8 cellular contexts compared by ENCODE assay signal in the genomic region with DNA sequence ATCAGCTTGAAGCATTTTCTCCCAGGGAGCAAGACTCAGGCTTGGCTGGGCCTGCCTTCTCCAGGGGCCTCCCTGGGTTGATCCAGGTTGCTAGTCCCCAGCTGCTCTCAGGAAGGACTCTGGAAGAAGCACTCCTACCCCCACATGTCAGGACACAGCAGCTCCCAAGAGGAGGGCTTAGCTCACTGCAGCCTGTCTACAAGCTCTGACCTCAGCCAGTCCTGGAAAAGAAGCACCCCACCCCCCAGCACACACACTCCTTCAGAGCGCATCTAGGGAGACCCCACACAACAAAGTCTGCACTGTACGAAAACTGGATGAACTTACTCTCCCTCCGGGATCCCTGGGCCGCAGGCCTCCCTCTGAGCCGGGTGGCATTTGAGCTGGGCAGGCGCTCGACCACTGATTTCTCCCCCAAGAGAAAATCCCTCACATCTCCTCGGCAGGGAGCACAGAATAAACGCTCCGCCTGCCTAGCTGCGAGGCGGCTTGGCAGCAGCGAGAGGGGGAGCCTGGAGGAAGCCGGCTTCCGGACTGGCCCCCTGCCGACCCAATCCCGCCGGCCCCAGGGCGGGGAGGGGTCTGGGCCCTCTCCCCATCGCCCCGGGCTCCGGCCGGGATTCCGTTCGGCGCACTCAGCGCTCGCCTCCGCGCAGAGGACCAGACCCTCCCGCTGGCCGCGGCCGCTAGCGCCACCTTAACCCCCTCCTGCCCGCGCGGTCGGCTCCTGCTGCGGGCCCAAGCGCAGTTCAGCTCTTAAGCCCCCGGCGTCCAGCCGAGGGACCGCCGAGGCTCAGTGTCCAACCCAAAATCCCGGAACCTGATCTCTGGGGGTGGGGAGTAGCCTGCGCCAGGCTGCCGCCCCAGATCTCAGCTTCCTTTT. TPM values are rescaled to one million over a fixed set of nuclear protein-coding genes. Genes with fewer than 3 reads are reported as not detected.
DNase-seq lines count a peak whose midpoint lies in the region; ATAC-seq and TF ChIP-seq lines count a peak whose summit lies in the region.

A gene (minus strand): TSS at position 458 of the 883 bp plus-strand sequence. CDS start 1,576 bp downstream, outside the sequence.

- no peaks in the 10 kb centered on the region for H4K20me1 ChIP-seq in fibroblast of lung (ENCODE audit: control insufficient read depth, extremely low read depth, insufficient read depth, low read length)

- H3K9ac ChIP-seq in fibroblast of lung (ENCODE audit: insufficient read depth, low read length) = no peak within 1 kb of the TSS

- H3K27ac ChIP-seq in fibroblast of lung (ENCODE audit: insufficient read depth, low read length) (no peak within 1 kb of the TSS), aorta (ENCODE audit: low read depth in 1 of 2, low read length in 2 of 2) (peak within 1 kb of the TSS in 1 of 2 donors; percentile 46)
- H3K27ac ChIP-seq in naive thymus-derived CD4-positive, alpha-beta T cell (ENCODE audit: low read depth, low read length) = no peak within 1 kb of the TSS

- H3K4me3 ChIP-seq in fibroblast of lung (replicated peaks in 1 of 4; ENCODE audit: control extremely low read depth in 1 of 4, insufficient read depth in 1 of 4, low read depth in 3 of 4, low read length in 4 of 4) (peak within 1 kb of the TSS in 2 of 4 experiments; percentile 30 to 56), aorta (ENCODE audit: low read length in 2 of 2) (peak within 1 kb of the TSS; percentile 12 to 53)
- peak within 1 kb of the TSS; percentile 68 for H3K4me3 ChIP-seq in naive thymus-derived CD4-positive, alpha-beta T cell (ENCODE audit: low read length)

- intact Hi-C loops in naive thymus-derived CD4-positive, alpha-beta T cell (cut with micrococcal nuclease) = no loop called here
- intact Hi-C loops in aorta (cut with DNase I) = no loop called here

- H3K27ac Mint-ChIP-seq in T-helper 1 cell treated with Interleukin-12 subunit alpha and Interleukin-12 subunit beta and Interleukin-4 antibody, amounts not matched to agents 30 μg/mL and 1 μg/mL, for 36 hours = no peak within 1 kb of the TSS
- no peak within 1 kb of the TSS for H3K27ac Mint-ChIP-seq in naive thymus-derived CD4-positive, alpha-beta T cell

- DNase-seq in activated T-cell treated with anti-CD3 and anti-CD28 coated beads, Interleukin-2, amount 50 U/mL, for 1 hour = peak; percentile 29
- DNase-seq in activated T-cell treated with anti-CD3 and anti-CD28 coated beads for 4 hours (no peak), fibroblast of lung (ENCODE audit: low read depth in 2 of 2) (peak in 1 of 2 donors; percentile 18), aorta (peak in 1 of 2 donors; percentile 85)
- DNase-seq in naive thymus-derived CD4-positive, alpha-beta T cell = peak in 4 of 9 donors; percentile 7 to 28 (median 14)

- no peaks in the 10 kb centered on the region for H3K4me1 ChIP-seq in fibroblast of lung (ENCODE audit: control insufficient read depth, extremely low read depth, insufficient read depth, low read length)
- peaks cover 0 to 5% of the 10 kb centered on the region in 2 donors for H3K4me1 ChIP-seq in naive thymus-derived CD4-positive, alpha-beta T cell (ENCODE audit: control insufficient read depth in 2 of 2, insufficient read depth in 2 of 2, low read length in 2 of 2)
- no peaks in the 10 kb centered on the region for H3K4me1 ChIP-seq in aorta (ENCODE audit: control insufficient read depth in 1 of 2, insufficient read depth in 2 of 2, low read length in 2 of 2)

- H3K36me3 Mint-ChIP-seq in T-helper 1 cell treated with Interleukin-12 subunit alpha and Interleukin-12 subunit beta and Interleukin-4 antibody, amounts not matched to agents 30 μg/mL and 1 μg/mL, for 36 hours (ENCODE audit: low read depth) = peaks cover 32% of the 10 kb centered on the region
- peaks cover 0 to 6% (median 0%) of the 10 kb centered on the region in 5 donors for H3K36me3 Mint-ChIP-seq in naive thymus-derived CD4-positive, alpha-beta T cell

- H2AFZ ChIP-seq in fibroblast of lung (ENCODE audit: low read length) = no peak within 1 kb of the TSS

- H3K9me3 ChIP-seq in fibroblast of lung (ENCODE audit: control insufficient read depth, insufficient read depth, low read depth, low read length) = no peaks in the 10 kb centered on the region
- no peaks in the 10 kb centered on the region for H3K9me3 ChIP-seq in naive thymus-derived CD4-positive, alpha-beta T cell (ENCODE audit: control insufficient read depth in 2 of 3, low read length in 3 of 3)
- H3K9me3 ChIP-seq in aorta (ENCODE audit: control insufficient read depth, low read length) = no peaks in the 10 kb centered on the region

- H3K4me2 ChIP-seq in fibroblast of lung (ENCODE audit: extremely low read depth, insufficient read depth, low read length) = peak within 1 kb of the TSS; percentile 13

- WGBS in aorta, 2 donors = 1% methylated on average over 40 to 49 of the region's 49 CpGs

- peaks cover 48% of the 10 kb centered on the region for H3K27me3 Mint-ChIP-seq in T-helper 1 cell treated with Interleukin-12 subunit alpha and Interleukin-12 subunit beta and Interleukin-4 antibody, amounts not matched to agents 30 μg/mL and 1 μg/mL, for 36 hours (ENCODE audit: low read depth)
- H3K27me3 Mint-ChIP-seq in naive thymus-derived CD4-positive, alpha-beta T cell = peaks cover 46 to 61% (median 57%) of the 10 kb centered on the region in 5 donors

- POLR2A ChIA-PET in naive thymus-derived CD4-positive, alpha-beta T cell (lab: Charles Lee) = interaction anchor here (1.0 to 2.3 kb wide), 2 partner anchors 14 to 44 kb away, joined by 3 to 13 read pairs; no protein-coding TSS in a partner anchor

- H3K4me1 Mint-ChIP-seq in T-helper 1 cell treated with Interleukin-12 subunit alpha and Interleukin-12 subunit beta and Interleukin-4 antibody, amounts not matched to agents 30 μg/mL and 1 μg/mL, for 36 hours (ENCODE audit: low read depth) = peaks cover 38% of the 10 kb centered on the region
- H3K4me1 Mint-ChIP-seq in naive thymus-derived CD4-positive, alpha-beta T cell = peaks cover 0 to 40% (median 15%) of the 10 kb centered on the region in 7 donors

- H3K27me3 ChIP-seq in fibroblast of lung (ENCODE audit: control insufficient read depth, insufficient read depth, low read length) (peaks cover 55% of the 10 kb centered on the region), aorta (ENCODE audit: control insufficient read depth in 1 of 2, insufficient read depth in 2 of 2, low read length in 1 of 2) (no peaks in the 10 kb centered on the region)
- peaks cover 8 to 10% of the 10 kb centered on the region in 2 donors for H3K27me3 ChIP-seq in naive thymus-derived CD4-positive, alpha-beta T cell (ENCODE audit: control insufficient read depth in 2 of 2, insufficient read depth in 2 of 2, low read length in 2 of 2)

- TF ChIP-seq CTCF in fibroblast of lung (conservative IDR thresholded peaks at IDR 0.05 in 1 of 2, IDR thresholded peaks at IDR 0.05 in 1 of 2; ENCODE audit: low read depth in 1 of 2, low read length in 2 of 2) = no peak

- ATAC-seq in naive thymus-derived CD4-positive, alpha-beta T cell = peak; percentile 23
- ATAC-seq in aorta (ENCODE audit: low FRiP score) = peak; percentile 80
- ATAC-seq in GM18511 (IDR thresholded peaks at IDR 0.05; ENCODE audit: unreplicated experiment) = no peak
- no peak for ATAC-seq in GM19397 (IDR thresholded peaks at IDR 0.05; ENCODE audit: unreplicated experiment)

- no peaks in the 10 kb centered on the region for H3K79me2 ChIP-seq in fibroblast of lung (ENCODE audit: control insufficient read depth, insufficient read depth, low read length)

- H3K36me3 ChIP-seq in fibroblast of lung (ENCODE audit: control insufficient read depth, insufficient read depth, low read length) (no peaks in the 10 kb centered on the region), aorta (ENCODE audit: control insufficient read depth in 1 of 2, insufficient read depth in 2 of 2, low read length in 1 of 2) (no peaks in the 10 kb centered on the region)
- no peaks in the 10 kb centered on the region for H3K36me3 ChIP-seq in naive thymus-derived CD4-positive, alpha-beta T cell (ENCODE audit: control insufficient read depth in 2 of 3, insufficient read depth in 3 of 3, low read length in 3 of 3)

- no peaks in the 10 kb centered on the region for H3K9me3 Mint-ChIP-seq in T-helper 1 cell treated with Interleukin-12 subunit alpha and Interleukin-12 subunit beta and Interleukin-4 antibody, amounts not matched to agents 30 μg/mL and 1 μg/mL, for 36 hours
- H3K9me3 Mint-ChIP-seq in naive thymus-derived CD4-positive, alpha-beta T cell = no peaks in the 10 kb centered on the region

- CTCF ChIA-PET in naive thymus-derived CD4-positive, alpha-beta T cell (lab: Charles Lee) = interaction anchor here (0.7 to 1.9 kb wide), 5 partner anchors 13 to 176 kb away, joined by 3 to 10 read pairs (median 3); no protein-coding TSS in a partner anchor

- peak within 1 kb of the TSS; percentile 81 for H3K4me3 Mint-ChIP-seq in T-helper 1 cell treated with Interleukin-12 subunit alpha and Interleukin-12 subunit beta and Interleukin-4 antibody, amounts not matched to agents 30 μg/mL and 1 μg/mL, for 36 hours
- peak within 1 kb of the TSS; percentile 80 to 91 (median 87) for H3K4me3 Mint-ChIP-seq in naive thymus-derived CD4-positive, alpha-beta T cell

RNA-seq across cellular contexts. Expression of the gene that starts here (rescaled TPM):
- under 0.01 and 0.17 TPM in 2 replicates for total RNA-seq in fibroblast of lung
- polyA plus RNA-seq in fibroblast of lung = not detected in 2 replicates
- polyA plus RNA-seq in fibroblast of lung (2012) = not detected in 2 replicates
- polyA minus RNA-seq in fibroblast of lung (ENCODE audit: low replicate concordance) = not detected in 2 replicates
- total RNA-seq in naive thymus-derived CD4-positive, alpha-beta T cell = 1 to 10 TPM in 3 of 5 experiments, under 1 TPM in 2; 0.62 to 4.6 (median 1.2) TPM
- polyA plus RNA-seq in naive thymus-derived CD4-positive, alpha-beta T cell = not detected
- total RNA-seq in aorta = 1 to 10 TPM; 1.0 to 1.8 TPM
- polyA plus RNA-seq in aorta = under 1 TPM; 0.13 to 0.69 TPM

Comparison
In these comparisons a context has a peak if more than half of its experiments do, and no peak if none do; other contexts are left out.
1. ATAC-seq: peak in naive thymus-derived CD4-positive, alpha-beta T cell (single experiment) and aorta (single experiment); none in GM18511 (single experiment) and GM19397 (single experiment).